Comparison of ENCODE assay signal across 12 cellular contexts in the genomic region with DNA sequence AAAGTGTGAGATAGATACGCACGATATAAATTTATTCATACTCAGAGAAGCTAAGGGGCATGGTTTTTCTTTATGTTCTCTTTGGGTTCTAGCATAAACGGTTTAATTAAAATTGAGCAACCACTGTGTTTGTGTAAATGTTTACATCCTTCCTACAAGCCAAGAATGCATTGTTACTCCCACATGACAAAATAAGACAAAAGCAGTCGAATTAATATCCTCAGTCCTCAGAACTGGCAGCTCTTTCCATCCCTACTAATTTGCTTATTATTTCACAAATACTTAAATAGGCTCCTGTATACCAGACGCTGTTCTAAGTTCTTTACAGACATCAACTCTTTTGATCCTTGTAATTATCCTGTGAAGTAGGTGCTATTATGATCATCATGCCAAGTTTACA. TPM values are rescaled to one million over a fixed set of nuclear protein-coding genes. Genes with fewer than 3 reads are reported as not detected.
DNase-seq lines count a peak whose midpoint lies in the region; ATAC-seq and TF ChIP-seq lines count a peak whose summit lies in the region.
"Had no signal": no experiment of that assay in that cellular context is flagged by ENCODE, and none has a peak within 500 bp of the region (broad histone marks: within the 10 kb centered on the region; RNA-seq: fewer than 3 reads in every experiment).

No MANE protein-coding gene starts in this region.

- H3K9ac ChIP-seq in HUES64 (ENCODE audit: low read depth, low read length): no peak overlapping the region

- H3K27me3 ChIP-seq in HUES64 (ENCODE audit: insufficient read depth, low read length) (peaks cover 56% of the 10 kb centered on the region), stomach (peaks cover 0 to 13% (median 11%) of the 10 kb centered on the region in 3 donors)
- H3K27me3 ChIP-seq: vagina had no signal

- H3K36me3 ChIP-seq in HUES64 (ENCODE audit: insufficient read depth, low read length): no peaks in the 10 kb centered on the region
- H3K36me3 ChIP-seq in stomach: no peaks in the 10 kb centered on the region
- H3K36me3 ChIP-seq: vagina had no signal

- H3K27ac Mint-ChIP-seq in memory B cell: peak overlapping the region; percentile 41
- H3K27ac Mint-ChIP-seq: CD8-positive, alpha-beta T cell had no signal

- peaks cover 4% of the 10 kb centered on the region for H3K4me1 Mint-ChIP-seq in memory B cell

- no peak for TF ChIP-seq EP300 in stomach (IDR thresholded peaks at IDR 0.05)

- H3K4me3 Mint-ChIP-seq in memory B cell: no peak overlapping the region
- H3K4me3 Mint-ChIP-seq: CD8-positive, alpha-beta T cell had no signal

- DNase-seq in caudate nucleus (lab: John Stamatoyannopoulos, UW): no peak
- DNase-seq in memory B cell (ENCODE audit: low spot score in 2 of 2): no peak
- no peak for DNase-seq in stomach
- no peak for DNase-seq in epidermal melanocyte (ENCODE audit: insufficient read length, low spot score)
- DNase-seq in activated T-cell treated with anti-CD3 and anti-CD28 coated beads, Interleukin-2, amount 50 U/mL, for 48 hours: no peak
- DNase-seq: CD8-positive, alpha-beta T cell; T1000 had no signal

- 74% methylated on average over 5 of the region's 5 CpGs for WGBS in HUES64
- WGBS in stomach, 5 donors: 46 to 58% (median 55%) methylated on average over 5 of the region's 5 CpGs

- intact Hi-C loops in stomach (cut with DNase I; ENCODE audit: low total_unique reads): no loop called here

- TF ChIP-seq CTCF in stomach (IDR thresholded peaks at IDR 0.05): no peak

- ATAC-seq in memory B cell (ENCODE audit: low read depth) (no peak), HG03139 (IDR thresholded peaks at IDR 0.05; ENCODE audit: unreplicated experiment) (no peak), GM21723 (IDR thresholded peaks at IDR 0.05; ENCODE audit: unreplicated experiment) (no peak)
- ATAC-seq: CD8-positive, alpha-beta T cell; K562 had no signal

- H3K27me3 Mint-ChIP-seq in memory B cell: no peaks in the 10 kb centered on the region

- TF ChIP-seq POLR2A in stomach (IDR thresholded peaks at IDR 0.05): no peak

- no peaks in the 10 kb centered on the region for H3K9me3 Mint-ChIP-seq in memory B cell
- H3K9me3 Mint-ChIP-seq: CD8-positive, alpha-beta T cell had no signal

- H3K9me3 ChIP-seq in HUES64 (ENCODE audit: insufficient read depth, low read depth, low read length) (no peaks in the 10 kb centered on the region), stomach (no peaks in the 10 kb centered on the region)
- H3K9me3 ChIP-seq: vagina had no signal

- H3K4me3 ChIP-seq in HUES64 (ENCODE audit: low read length) (peak overlapping the region; percentile 55; the same call in 1 of the 2 replicates), stomach (peak overlapping the region in 3 of 4 donors; percentile 43 to 45 (median 43))
- H3K4me3 ChIP-seq: K562 had no signal

- H3K27ac ChIP-seq in HUES64 (ENCODE audit: low read depth, low read length): no peak overlapping the region
- peak overlapping the region; percentile 96 for H3K27ac ChIP-seq in caudate nucleus (ENCODE audit: low read depth, low read length)
- peak overlapping the region in 1 of 5 donors; percentile 65 for H3K27ac ChIP-seq in stomach

- H3K4me1 ChIP-seq in HUES64 (ENCODE audit: insufficient read depth, low read length) (no peaks in the 10 kb centered on the region; the same call in 1 of the 2 replicates), stomach (peaks cover 0 to 23% (median 11%) of the 10 kb centered on the region in 4 donors)

- H3K36me3 Mint-ChIP-seq in memory B cell: peaks cover 19% of the 10 kb centered on the region
- H3K36me3 Mint-ChIP-seq: CD8-positive, alpha-beta T cell had no signal

RNA-seq across cellular contexts. Expression of a gene that starts 32.0 kb away (rescaled TPM):
- 0.50 TPM for polyA plus RNA-seq in HUES64 (2013, experiment 1 of 2)
- 1.3 TPM for polyA plus RNA-seq in HUES64 (2013, experiment 2 of 2)
- 10 to 100 TPM in 4 of 5 donors, 1 to 10 TPM in 1; 3.5 to 52.4 (median 23.3) TPM for total RNA-seq in stomach
- 1 to 10 TPM; 1.8 to 3.1 (median 2.1) TPM for polyA plus RNA-seq in stomach
- total RNA-seq: CD8-positive, alpha-beta T cell had no signal
- polyA plus RNA-seq: K562 had no signal
